In genomic region chr4:134700251-134700650, GRCh38 we compare ENCODE assay signal across 27 cellular contexts.
"Had no signal": no experiment of that assay in that cellular context is flagged by ENCODE, and none has a peak within 500 bp of the region (broad histone marks: within the 10 kb centered on the region; RNA-seq: fewer than 3 reads in every experiment).

No MANE protein-coding gene starts in this region.

- DNase-seq: hypothalamus; immature natural killer cell; kidney; left colon; left lung; lower lobe of right lung; mammary epithelial cell; mesenchymal stem cell; naive B cell; natural killer cell; nephron progenitor cell; occipital lobe; spleen; stimulated activated CD4-positive, alpha-beta T cell treated with anti-CD3 and anti-CD28 coated beads, Interleukin-4, amount 100 ng/mL, for 24 hours; stimulated activated naive CD4-positive, alpha-beta T cell; tibial artery; trophoblast cell; upper lobe of right lung had no signal

- H3K4me2 ChIP-seq: neural progenitor cell had no signal

- H3K9me3 ChIP-seq: neutrophil, suprapubic skin, tibial artery had no signal

- H3K36me3 ChIP-seq: left lung, lower lobe of right lung, neural progenitor cell, neutrophil, right atrium auricular region, spleen, suprapubic skin, thoracic aorta, tibial artery, upper lobe of right lung had no signal

- ATAC-seq: left colon; left lung; lower lobe of right lung; natural killer cell; sciatic nerve; stimulated activated effector memory CD8-positive, alpha-beta T cell treated with anti-CD3 and anti-CD28 coated beads, Interleukin-12 subunit alpha, Interleukin-12 subunit beta, amount 100 ng/mL, for 72 hours; upper lobe of right lung had no signal

- FAIRE-seq: urothelium cell line had no signal

- H2AFZ ChIP-seq: neural progenitor cell had no signal

- H3K27ac ChIP-seq: left lung, lower lobe of right lung, neural progenitor cell, neutrophil, right atrium auricular region, skin epidermis, spleen, suprapubic skin, thoracic aorta, tibial artery, upper lobe of right lung had no signal

- H3K4me3 ChIP-seq: left lung, lower lobe of right lung, neural progenitor cell, right atrium auricular region, skin epidermis, spleen, suprapubic skin, thoracic aorta, tibial artery, upper lobe of right lung had no signal

- H3K4me1 ChIP-seq: left lung, lower lobe of right lung, neural progenitor cell, right atrium auricular region, spleen, suprapubic skin, tibial artery, upper lobe of right lung had no signal

- H3K9ac ChIP-seq: neural progenitor cell had no signal

- H3K27me3 ChIP-seq: left lung, neural progenitor cell, neutrophil, right atrium auricular region, spleen, suprapubic skin, tibial artery, upper lobe of right lung had no signal
